34 cellular contexts compared by ENCODE assay signal in genomic region chr2:75002007-75002406, GRCh38.
DNase-seq lines count a peak whose midpoint lies in the region; ATAC-seq and TF ChIP-seq lines count a peak whose summit lies in the region.
"Had no signal": no experiment of that assay in that cellular context is flagged by ENCODE, and none has a peak within 500 bp of the region (broad histone marks: within the 10 kb centered on the region; RNA-seq: fewer than 3 reads in every experiment).

No MANE protein-coding gene starts in this region.

- H3K27ac ChIP-seq in RWPE1, result no peak overlapping the region
- H3K27ac ChIP-seq: heart right ventricle, prostate gland, sigmoid colon, tibial nerve, WERI-Rb-1 had no signal

- TF ChIP-seq CTCF in AG04449 (IDR thresholded peaks at IDR 0.05; ENCODE audit: insufficient read depth, low read length, missing control alignments), result no peak
- TF ChIP-seq CTCF in RWPE1 (conservative IDR thresholded peaks at IDR 0.05; ENCODE audit: low read depth), result no peak
- TF ChIP-seq CTCF in fibroblast of pulmonary artery (IDR thresholded peaks at IDR 0.05; ENCODE audit: low read length, missing control alignments), result no peak

- POLR2A ChIA-PET in AG04449 (lab: Yijun Ruan, JAX), result no interaction called here
- POLR2A ChIA-PET in RWPE1 (lab: Yijun Ruan, JAX; ENCODE audit: low non-redundant PET), result no interaction called here

- H3K4me3 ChIP-seq in AG04449 (ENCODE audit: low read depth, low read length) (no peak overlapping the region), fibroblast of pulmonary artery (replicated peaks; ENCODE audit: low read depth, low read length) (no peak overlapping the region)
- H3K4me3 ChIP-seq: HAP-1, heart right ventricle, lung, prostate gland, sigmoid colon, tibial nerve had no signal

- CTCF ChIA-PET in AG04449 (lab: Yijun Ruan, JAX) (interaction anchor here (0.9 kb wide), 1 partner anchor 9 kb away, joined by 3 read pairs; no protein-coding TSS in a partner anchor), RWPE1 (lab: Yijun Ruan, JAX) (no interaction called here)

- DNase-seq in AG04449 (ENCODE audit: low read depth, low spot score) (peak; percentile 34), HPDE6-E6E7 (ENCODE audit: extremely low spot score) (peak; percentile 74), RWPE1 (ENCODE audit: low spot score) (peak; percentile 79), fibroblast of pulmonary artery (ENCODE audit: low read depth) (peak; percentile 65), DMS153 treated with DMSO at 0.1 percent for 48 hours (lab: John Stamatoyannopoulos, UW; ENCODE audit: unreplicated experiment) (no peak)
- DNase-seq: activated CD4-positive, alpha-beta T cell treated with anti-CD3 and anti-CD28 coated beads for 4 hours; activated effector memory CD4-positive, alpha-beta T cell treated with Interleukin-2 at 50 U/mL for 16 hours; activated T-cell treated with anti-CD3 and anti-CD28 coated beads, Interleukin-2, amount 50 U/mL, for 1 hour; anterior cingulate cortex; CD8-positive, alpha-beta T cell; cortex of kidney; effector memory CD8-positive, alpha-beta T cell; heart right ventricle; left cardiac atrium; NCI-H2029 treated with DMSO at 0.1 percent for 48 hours; NCI-H524 treated with DMSO at 0.1 percent for 48 hours; occipital lobe; SHP77 treated with DMSO at 0.1 percent for 48 hours; sigmoid colon; stimulated activated CD4-positive, alpha-beta T cell treated with anti-CD3 and anti-CD28 coated beads, Interleukin-15, amount 100 ng/mL, for 24 hours; stimulated activated CD4-positive, alpha-beta T cell treated with anti-CD3 and anti-CD28 coated beads, Interleukin-4, amount 100 ng/mL, for 4 hours; SW 1271; T1000; WERI-Rb-1 had no signal

- no peak for ATAC-seq in HG02571 (IDR thresholded peaks at IDR 0.05; ENCODE audit: unreplicated experiment)
- no peak for ATAC-seq in HG03097 (IDR thresholded peaks at IDR 0.05; ENCODE audit: low FRiP score, unreplicated experiment)
- ATAC-seq in HG03565 (IDR thresholded peaks at IDR 0.05; ENCODE audit: unreplicated experiment), result no peak
- ATAC-seq: CD8-positive, alpha-beta T cell; effector memory CD8-positive, alpha-beta T cell; esophagus mucosa; heart right ventricle; left cardiac atrium; natural killer cell treated with Interleukin-12 subunit alpha and Interleukin-12 subunit beta and Interleukin-15 and Interleukin-18, amount 100 ng/mL, for 72 hours; Panc1 had no signal
